In the genomic region with DNA sequence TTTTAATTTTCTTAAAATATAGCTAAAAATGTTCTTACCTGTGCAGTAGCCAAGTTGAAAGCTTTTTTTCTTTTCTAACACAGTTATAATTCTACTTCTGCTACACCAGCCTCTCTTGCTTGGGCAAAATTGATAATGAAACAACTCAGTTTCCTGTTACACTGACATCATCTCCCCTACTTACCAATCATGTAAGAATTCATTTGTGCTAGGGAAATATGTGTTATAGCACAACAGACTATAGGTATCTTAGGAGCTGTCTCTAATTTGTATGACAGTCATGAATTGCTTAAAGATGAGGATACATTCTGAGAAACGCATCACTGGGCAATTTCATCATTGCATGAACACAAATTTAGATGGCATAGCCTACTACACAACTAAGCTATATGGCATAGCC, we compare ENCODE assay signal across 25 cellular contexts.
"Had no signal": no experiment of that assay in that cellular context is flagged by ENCODE, and none has a peak within 500 bp of the region (broad histone marks: within the 10 kb centered on the region; RNA-seq: fewer than 3 reads in every experiment).

No MANE protein-coding gene starts in this region.

- H3K9ac ChIP-seq: parathyroid adenoma had no signal

- ATAC-seq: esophagus mucosa; gastroesophageal sphincter; left cardiac atrium; sciatic nerve; stimulated activated memory B cell treated with anti-CD40 and anti-IgM and Interleukin-4, amounts not matched to agents 10 μg/mL and 1 μg/mL and 100 μg/mL, for 72 hours; stimulated activated naive CD8-positive, alpha-beta T cell treated with anti-CD3 and anti-CD28 coated beads, Interleukin-15, amount 100 ng/mL, for 72 hours; upper lobe of right lung had no signal

- H3K27ac ChIP-seq: coronary artery, gastroesophageal sphincter, left ventricle myocardium inferior, parathyroid adenoma, spleen, testis, tibial nerve, upper lobe of right lung, vagina had no signal

- DNase-seq: effector CD4-positive, alpha-beta T cell; endodermal cell; glutamatergic neuron; islet precursor cell; left cardiac atrium; left ventricle myocardium inferior; mesendoderm; naive B cell; occipital lobe; spleen; stimulated activated CD4-positive, alpha-beta T cell treated with anti-CD3 and anti-CD28 coated beads, Interleukin-15, amount 100 ng/mL, for 24 hours; stimulated activated CD4-positive, alpha-beta T cell treated with anti-CD3 and anti-CD28 coated beads, Interleukin-1b, Interleukin-23, amount 100 ng/mL, for 48 hours; stimulated activated CD4-positive, alpha-beta T cell treated with anti-CD3 and anti-CD28 coated beads, Interleukin-4, amount 100 ng/mL, for 24 hours; stimulated activated naive CD8-positive, alpha-beta T cell treated with anti-CD3 and anti-CD28 coated beads, Interleukin-15, amount 100 ng/mL, for 72 hours; testis; upper lobe of right lung had no signal

- H2AFZ ChIP-seq: parathyroid adenoma had no signal

- H3K9me3 ChIP-seq: testis, upper lobe of right lung had no signal

- H3K4me1 ChIP-seq: left ventricle myocardium inferior, parathyroid adenoma, spleen, testis, tibial nerve, upper lobe of right lung, vagina had no signal

- H3K79me2 ChIP-seq: parathyroid adenoma had no signal

- H3K36me3 ChIP-seq: gastroesophageal sphincter, spleen, tibial nerve, upper lobe of right lung, vagina had no signal

- H3K27me3 ChIP-seq: gastroesophageal sphincter, spleen, testis, tibial nerve, upper lobe of right lung, vagina had no signal

- H3K4me3 ChIP-seq: coronary artery, gastroesophageal sphincter, left ventricle myocardium inferior, lung, spleen, testis, tibial nerve, upper lobe of right lung, vagina had no signal
